Comparison of ENCODE assay signal across 12 cellular contexts in the genomic region with DNA sequence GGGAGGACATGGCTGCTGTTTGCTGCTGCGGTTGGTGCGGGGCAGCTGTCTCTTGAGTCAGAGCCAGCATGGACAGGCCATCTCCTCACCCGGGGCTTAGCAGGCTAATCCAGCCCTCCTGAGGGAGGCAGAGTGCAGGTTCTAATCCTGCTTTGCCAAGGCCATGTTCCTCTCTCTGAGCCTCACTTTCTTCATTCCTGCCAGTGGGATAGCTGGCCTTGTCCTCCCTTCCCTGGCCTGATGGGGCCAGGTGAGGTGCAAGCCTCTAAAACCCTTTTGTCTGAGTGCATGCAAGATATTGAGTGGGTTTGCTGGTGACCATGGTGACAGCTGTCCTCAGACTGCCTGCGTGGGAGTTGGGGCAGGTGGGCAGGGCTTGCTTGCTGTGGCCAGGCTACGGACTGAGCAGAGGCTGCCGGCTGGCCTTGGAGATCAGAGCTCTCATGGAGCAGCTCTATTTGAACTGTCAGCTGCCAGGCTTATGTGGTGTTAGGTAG. TPM values are rescaled to one million over a fixed set of nuclear protein-coding genes. Genes with fewer than 3 reads are reported as not detected.
A peak's percentile ranks its signal among the peaks of the same experiment; 100 is the strongest.
DNase-seq lines count a peak whose midpoint lies in the region; ATAC-seq and TF ChIP-seq lines count a peak whose summit lies in the region.
"Had no signal": no experiment of that assay in that cellular context is flagged by ENCODE, and none has a peak within 500 bp of the region (broad histone marks: within the 10 kb centered on the region; RNA-seq: fewer than 3 reads in every experiment).

No MANE protein-coding gene starts in this region.

- no peak for TF ChIP-seq POLR2A in breast epithelium (IDR thresholded peaks at IDR 0.05)

- H3K9me3 Mint-ChIP-seq in MCF 10A (ENCODE audit: unreplicated experiment): no peaks in the 10 kb centered on the region
- H3K9me3 Mint-ChIP-seq: activated naive CD8-positive, alpha-beta T cell treated with anti-CD3 and anti-CD28 coated beads, Interleukin-2, amount 50 U/mL, for 24 hours had no signal

- intact Hi-C loops in breast epithelium (cut with DNase I; ENCODE audit: low total_unique reads): no loop called here
- intact Hi-C loops in MCF 10A (cut with micrococcal nuclease): no loop called here
- intact Hi-C loops in tibial artery (cut with DNase I; ENCODE audit: low total_unique reads): no loop called here

- ATAC-seq in HG03565 (IDR thresholded peaks at IDR 0.05; ENCODE audit: unreplicated experiment): no peak
- ATAC-seq: activated naive CD8-positive, alpha-beta T cell treated with anti-CD3 and anti-CD28 coated beads, Interleukin-2, amount 50 U/mL, for 24 hours had no signal

- H3K36me3 ChIP-seq in breast epithelium: no peaks in the 10 kb centered on the region
- H3K36me3 ChIP-seq in tibial artery: peaks cover 0 to 13% (median under 1%) of the 10 kb centered on the region in 3 donors

- H3K27me3 ChIP-seq in breast epithelium (no peaks in the 10 kb centered on the region), tibial artery (no peaks in the 10 kb centered on the region)

- H3K27ac ChIP-seq in breast epithelium: peak overlapping the region; percentile 17 to 20
- H3K27ac ChIP-seq in tibial artery: peak overlapping the region; percentile 66 to 92

- POLR2A ChIA-PET in MCF 10A (lab: Yijun Ruan, JAX): no interaction called here

- H3K27me3 Mint-ChIP-seq in MCF 10A (ENCODE audit: insufficient read depth, unreplicated experiment): no peaks in the 10 kb centered on the region
- H3K27me3 Mint-ChIP-seq: activated naive CD8-positive, alpha-beta T cell treated with anti-CD3 and anti-CD28 coated beads, Interleukin-2, amount 50 U/mL, for 24 hours had no signal

- H3K4me1 Mint-ChIP-seq in MCF 10A (ENCODE audit: insufficient read depth, unreplicated experiment): peaks cover 35% of the 10 kb centered on the region

- no peak overlapping the region for H3K27ac Mint-ChIP-seq in MCF 10A (ENCODE audit: low read depth, unreplicated experiment)

- peaks cover 10% of the 10 kb centered on the region for H3K36me3 Mint-ChIP-seq in MCF 10A (ENCODE audit: insufficient read depth, unreplicated experiment)

- no TSS peak for BruUV-seq in MCF 10A (replicated peaks; lab: Mats Ljungman, UMichigan)

- H3K4me1 ChIP-seq in breast epithelium: peaks cover 3 to 9% of the 10 kb centered on the region in 2 donors
- peaks cover 0 to 77% (median 55%) of the 10 kb centered on the region in 4 donors for H3K4me1 ChIP-seq in tibial artery

- no peak overlapping the region for H3K4me3 Mint-ChIP-seq in MCF 10A (ENCODE audit: unreplicated experiment)
- H3K4me3 Mint-ChIP-seq: activated naive CD8-positive, alpha-beta T cell treated with anti-CD3 and anti-CD28 coated beads, Interleukin-2, amount 50 U/mL, for 24 hours had no signal

- H3K9me3 ChIP-seq in breast epithelium: no peaks in the 10 kb centered on the region
- no peaks in the 10 kb centered on the region for H3K9me3 ChIP-seq in tibial artery

- DNase-seq in breast epithelium (ENCODE audit: low spot score in 2 of 2): peak in 1 of 2 donors; percentile 48
- no peak for DNase-seq in MCF 10A (ENCODE audit: unreplicated experiment)
- DNase-seq in SW480 (ENCODE audit: low spot score): peak; percentile 14
- DNase-seq in myocyte (ENCODE audit: low read depth): peak; percentile 91
- peak in 1 of 2 donors; percentile 72 for DNase-seq in tibial artery
- DNase-seq in NCI-H2171 treated with DMSO at 0.1 percent for 48 hours (lab: John Stamatoyannopoulos, UW): no peak
- no peak for DNase-seq in NCI-H345 (lab: John Stamatoyannopoulos, UW)
- DNase-seq: activated naive CD8-positive, alpha-beta T cell treated with anti-CD3 and anti-CD28 coated beads, Interleukin-2, amount 50 U/mL, for 24 hours; effector CD8-positive, alpha-beta T cell; NCI-H226; stimulated activated CD4-positive, alpha-beta T cell treated with anti-CD3 and anti-CD28 coated beads, Interleukin-15, amount 100 ng/mL, for 24 hours had no signal

- TF ChIP-seq CTCF in breast epithelium (IDR thresholded peaks at IDR 0.05): no peak
- TF ChIP-seq CTCF in MCF 10A (IDR thresholded peaks at IDR 0.05; ENCODE audit: unreplicated experiment): no peak
- no peak for TF ChIP-seq CTCF in tibial artery (IDR thresholded peaks at IDR 0.05)

- no peak overlapping the region for H3K4me3 ChIP-seq in breast epithelium
- peak overlapping the region in 1 of 2 donors; percentile 1 for H3K4me3 ChIP-seq in tibial artery

- CTCF ChIA-PET in MCF 10A (lab: Yijun Ruan, JAX): no interaction called here

RNA-seq across cellular contexts. Expression of gene USP35, which starts 3.6 kb away (rescaled TPM):
- total RNA-seq in breast epithelium (10 to 100 TPM in 2 of 3 donors, 1 to 10 TPM in 1; 5.1 to 16.1 (median 11.3) TPM), MCF 10A (2022) (6.7 and 10.3 TPM in 2 replicates), myocyte (8.1 and 9.3 TPM in 2 replicates)
- 9.8 TPM for polyA plus RNA-seq in myocyte (2012)

RNA-seq across cellular contexts. Expression of gene KCTD21, which starts 3.8 kb away (rescaled TPM):
- total RNA-seq in breast epithelium (10 to 100 TPM in 1 of 3 donors, 1 to 10 TPM in 2; 8.5 to 13.1 (median 8.8) TPM), MCF 10A (2022) (10.2 and 11.3 TPM in 2 replicates), myocyte (7.5 and 7.6 TPM in 2 replicates)
- 9.7 TPM for polyA plus RNA-seq in myocyte (2012)

RNA-seq across cellular contexts. Expression of gene ALG8, which starts 52.8 kb away (rescaled TPM):
- total RNA-seq in breast epithelium: 10 to 100 TPM; 25.9 to 46.8 (median 36.7) TPM
- 33.8 and 37.2 TPM in 2 replicates for total RNA-seq in MCF 10A (2022)
- total RNA-seq in myocyte: 68.4 and 70.9 TPM in 2 replicates
- 32.6 TPM for polyA plus RNA-seq in myocyte (2012)

Comparison
In these comparisons a context has a peak if more than half of its experiments do, and no peak if none do; other contexts are left out.
1. DNase-seq: peak in SW480 (single experiment) and myocyte (single experiment); none in MCF 10A (single experiment), NCI-H2171 treated with DMSO at 0.1 percent for 48 hours (single experiment) and NCI-H345 (single experiment).